In genomic region chr9:28662675-28663074, GRCh38 we compare ENCODE assay signal across 6 cellular contexts.
"Had no signal": no experiment of that assay in that cellular context is flagged by ENCODE, and none has a peak within 500 bp of the region (broad histone marks: within the 10 kb centered on the region; RNA-seq: fewer than 3 reads in every experiment).

No MANE protein-coding gene starts in this region.

- ATAC-seq: K562 had no signal

- H3K4me3 ChIP-seq: K562 had no signal

- FAIRE-seq: HTR-8/SVneo, K562 had no signal

- H3K27ac ChIP-seq: HL-60 had no signal

- DNase-seq: IMR-90, KBM-7, KG1 had no signal
